20 cellular contexts compared by ENCODE assay signal in the genomic region with DNA sequence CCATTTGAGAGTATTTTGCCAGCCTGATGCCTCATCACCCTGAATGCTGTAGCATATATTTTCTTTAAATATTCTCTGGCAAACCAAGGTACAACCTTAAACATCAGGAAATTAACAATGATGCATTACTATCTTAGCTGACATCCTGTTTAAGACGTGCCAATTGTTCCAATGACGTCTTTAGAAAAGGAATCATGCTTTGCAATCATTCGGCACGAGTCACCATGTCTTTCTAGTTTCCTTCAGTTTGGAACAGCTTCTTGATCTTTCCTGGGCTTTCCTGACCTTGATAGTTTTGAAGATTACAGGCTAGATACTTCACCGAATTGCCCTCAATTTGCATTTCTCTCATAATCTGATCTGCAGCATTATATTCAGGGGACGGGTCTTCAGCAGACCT.
DNase-seq lines count a peak whose midpoint lies in the region; ATAC-seq and TF ChIP-seq lines count a peak whose summit lies in the region.
"Had no signal": no experiment of that assay in that cellular context is flagged by ENCODE, and none has a peak within 500 bp of the region (broad histone marks: within the 10 kb centered on the region; RNA-seq: fewer than 3 reads in every experiment).

No MANE protein-coding gene starts in this region.

- H3K23ac ChIP-seq in mesenchymal stem cell (ENCODE audit: low read length in 2 of 2): no peak overlapping the region

- no peak overlapping the region for H2BK120ac ChIP-seq in mesenchymal stem cell (ENCODE audit: low read depth, low read length)

- H3K4ac ChIP-seq in mesenchymal stem cell (ENCODE audit: low read depth in 1 of 2, low read length in 2 of 2): no peak overlapping the region

- no peak overlapping the region for H3K9ac ChIP-seq in mesenchymal stem cell (ENCODE audit: low read length)

- H3K4me3 ChIP-seq in AG10803 (ENCODE audit: low read length): no peak overlapping the region
- H3K4me3 ChIP-seq in choroid plexus epithelial cell (ENCODE audit: low read depth, low read length): no peak overlapping the region
- no peak overlapping the region for H3K4me3 ChIP-seq in mesenchymal stem cell (ENCODE audit: insufficient read depth in 1 of 2, low read depth in 1 of 2, low read length in 2 of 2)
- H3K4me3 ChIP-seq in coronary artery: no peak overlapping the region
- no peak overlapping the region for H3K4me3 ChIP-seq in stomach
- H3K4me3 ChIP-seq: K562, right atrium auricular region, thoracic aorta had no signal

- TF ChIP-seq POLR2A in stomach (IDR thresholded peaks at IDR 0.05): no peak

- no peak overlapping the region for H4K8ac ChIP-seq in mesenchymal stem cell (ENCODE audit: low read length)

- peaks cover 0 to 3% of the 10 kb centered on the region in 2 experiments for H3K27me3 ChIP-seq in mesenchymal stem cell (ENCODE audit: control insufficient read depth in 1 of 2, insufficient read depth in 1 of 2, low read length in 2 of 2)
- H3K27me3 ChIP-seq in stomach: no peaks in the 10 kb centered on the region
- H3K27me3 ChIP-seq: BE2C, right atrium auricular region had no signal

- no peak for TF ChIP-seq EP300 in stomach (IDR thresholded peaks at IDR 0.05)

- 41% methylated on average over 6 of the region's 6 CpGs for WGBS in mesenchymal stem cell
- WGBS in stomach, 5 donors: 61 to 67% (median 64%) methylated on average over 6 of the region's 6 CpGs

- ATAC-seq in HG03175 (IDR thresholded peaks at IDR 0.05; ENCODE audit: unreplicated experiment): no peak
- ATAC-seq: activated naive CD4-positive, alpha-beta T cell treated with anti-CD3 and anti-CD28 coated beads, Interleukin-2, amount 50 U/mL, for 72 hours; K562 had no signal

- H4K91ac ChIP-seq in mesenchymal stem cell (ENCODE audit: low read length): no peak overlapping the region

- no peak overlapping the region for H2AK5ac ChIP-seq in mesenchymal stem cell (ENCODE audit: low read length, severe bottlenecking)

- TF ChIP-seq CTCF in AG10803 (conservative IDR thresholded peaks at IDR 0.05; ENCODE audit: low read length) (no peak), choroid plexus epithelial cell (conservative IDR thresholded peaks at IDR 0.05; ENCODE audit: low read depth, low read length) (no peak), coronary artery (IDR thresholded peaks at IDR 0.05) (no peak), stomach (IDR thresholded peaks at IDR 0.05) (no peak)

- DNase-seq in AG10803 (ENCODE audit: low read depth): peak; percentile 69
- DNase-seq in HS-5 (ENCODE audit: low read depth): peak; percentile 85
- DNase-seq in choroid plexus epithelial cell (ENCODE audit: low read depth): peak; percentile 18
- peak; percentile 52 for DNase-seq in mesenchymal stem cell
- no peak for DNase-seq in coronary artery (ENCODE audit: low spot score)
- no peak for DNase-seq in stomach
- no peak for DNase-seq in D341Med (ENCODE audit: low spot score)
- DNase-seq: activated CD4-positive, alpha-beta T cell treated with anti-CD3 and anti-CD28 coated beads, Interleukin-2, amount 10 ng/mL, durations not matched to agents 7 days and 5 days; activated T-cell treated with anti-CD3 and anti-CD28 coated beads for 4 hours; BE2C; DMS79 treated with DMSO at 0.1 percent for 48 hours; NCI-H1417; NK-92 treated with Interleukin-12 subunit alpha and Interleukin-12 subunit beta, amount 100 ng/mL, for 24 hours; SIG-M5; T1000 had no signal

- H2BK12ac ChIP-seq in mesenchymal stem cell (ENCODE audit: low read length in 2 of 2): no peak overlapping the region

- H3K79me1 ChIP-seq in mesenchymal stem cell (replicated peaks; ENCODE audit: low read length, poor library complexity, severe bottlenecking): no peaks in the 10 kb centered on the region

- intact Hi-C loops in stomach (cut with DNase I; ENCODE audit: low total_unique reads): no loop called here

- H3K14ac ChIP-seq in mesenchymal stem cell (ENCODE audit: low read length in 2 of 2): no peak overlapping the region

- no peak overlapping the region for H2AFZ ChIP-seq in mesenchymal stem cell (ENCODE audit: low read depth, low read length)

- H3K4me1 ChIP-seq in mesenchymal stem cell (ENCODE audit: control insufficient read depth, insufficient read depth, low read depth, low read length): no peaks in the 10 kb centered on the region
- H3K4me1 ChIP-seq in stomach: no peaks in the 10 kb centered on the region
- H3K4me1 ChIP-seq: BE2C, right atrium auricular region had no signal

- no peak overlapping the region for H3K18ac ChIP-seq in mesenchymal stem cell (ENCODE audit: low read depth in 1 of 2, low read length in 2 of 2)

- no peak overlapping the region for H3K27ac ChIP-seq in mesenchymal stem cell (ENCODE audit: low read length, poor library complexity, severe bottlenecking)
- H3K27ac ChIP-seq in coronary artery: no peak overlapping the region
- H3K27ac ChIP-seq in stomach: no peak overlapping the region
- H3K27ac ChIP-seq: right atrium auricular region, thoracic aorta had no signal

- no peak overlapping the region for H2BK15ac ChIP-seq in mesenchymal stem cell (ENCODE audit: low read depth, poor library complexity, severe bottlenecking)

- no peak overlapping the region for H2BK5ac ChIP-seq in mesenchymal stem cell (ENCODE audit: low read depth, low read length, poor library complexity, severe bottlenecking)

- H3K9me3 ChIP-seq in mesenchymal stem cell (ENCODE audit: control insufficient read depth, low read length): peaks cover 43% of the 10 kb centered on the region
- peaks cover 6 to 29% (median 27%) of the 10 kb centered on the region in 4 donors for H3K9me3 ChIP-seq in stomach
- H3K9me3 ChIP-seq: BE2C had no signal

- H3K36me3 ChIP-seq in mesenchymal stem cell (ENCODE audit: control insufficient read depth in 1 of 2, insufficient read depth in 2 of 2, low read depth in 1 of 2, low read length in 2 of 2) (no peaks in the 10 kb centered on the region), stomach (no peaks in the 10 kb centered on the region)
- H3K36me3 ChIP-seq: BE2C, right atrium auricular region, thoracic aorta had no signal

- no peak overlapping the region for H3K4me2 ChIP-seq in mesenchymal stem cell (ENCODE audit: low read length, poor library complexity, severe bottlenecking)

Comparison
In these comparisons a context has a peak if more than half of its experiments do, and no peak if none do; other contexts are left out.
1. DNase-seq: peak in AG10803 (single experiment), HS-5 (single experiment), choroid plexus epithelial cell (single experiment) and mesenchymal stem cell (single experiment); none in coronary artery (single experiment), stomach (single experiment) and D341Med (single experiment).